In genomic region chr19:51094696-51095279, GRCh38 we compare ENCODE assay signal across 8 cellular contexts. TPM values are rescaled to one million over a fixed set of nuclear protein-coding genes. Genes with fewer than 3 reads are reported as not detected.
DNase-seq lines count a peak whose midpoint lies in the region; ATAC-seq and TF ChIP-seq lines count a peak whose summit lies in the region.

No MANE protein-coding gene starts in this region.

- H3K36me3 Mint-ChIP-seq in activated T-cell treated with anti-CD3 and anti-CD28 coated beads, Interleukin-2, amount 50 U/mL, for 72 hours (ENCODE audit: insufficient read depth in 2 of 2), result peaks cover 2% of the 10 kb centered on the region in 2 donors

- H2AFZ ChIP-seq in Karpas-422 (ENCODE audit: low read length), result no peak overlapping the region

- no peak overlapping the region for H3K4me3 Mint-ChIP-seq in activated T-cell treated with anti-CD3 and anti-CD28 coated beads, Interleukin-2, amount 50 U/mL, for 72 hours

- H3K27ac ChIP-seq in Karpas-422 (ENCODE audit: low read length), result no peak overlapping the region
- H3K27ac ChIP-seq in tibial nerve, result no peak overlapping the region

- H3K4me1 Mint-ChIP-seq in activated T-cell treated with anti-CD3 and anti-CD28 coated beads, Interleukin-2, amount 50 U/mL, for 72 hours (ENCODE audit: low read depth), result peaks cover 15% of the 10 kb centered on the region

- no peak overlapping the region for H3K4me3 ChIP-seq in Karpas-422 (ENCODE audit: low read length)
- H3K4me3 ChIP-seq in tibial nerve, result no peak overlapping the region

- DNase-seq in NCI-H510A treated with DMSO at 0.1 percent for 48 hours (lab: John Stamatoyannopoulos, UW), result peak; percentile 41
- DNase-seq in NCI-H510A (lab: John Stamatoyannopoulos, UW), result no peak
- DNase-seq in Karpas-422, result peak; percentile 81
- peak; percentile 36 to 43 for DNase-seq in activated T-cell treated with anti-CD3 and anti-CD28 coated beads, Interleukin-2, amount 50 U/mL, for 72 hours
- DNase-seq in iPS-NIHi7 (ENCODE audit: extremely low spot score), result peak; percentile 90
- DNase-seq in tibial nerve (ENCODE audit: low spot score in 2 of 2), result no peak
- no peak for DNase-seq in SHP77 treated with DMSO at 0.1 percent for 48 hours (lab: John Stamatoyannopoulos, UW)

- H3K27me3 ChIP-seq in Karpas-422 (ENCODE audit: low read length), result no peaks in the 10 kb centered on the region
- H3K27me3 ChIP-seq in tibial nerve, result no peaks in the 10 kb centered on the region

- TF ChIP-seq POLR2A in tibial nerve (IDR thresholded peaks at IDR 0.05), result no peak

- TF ChIP-seq EP300 in tibial nerve (IDR thresholded peaks at IDR 0.05), result no peak

- no peak overlapping the region for H3K27ac Mint-ChIP-seq in activated T-cell treated with anti-CD3 and anti-CD28 coated beads, Interleukin-2, amount 50 U/mL, for 72 hours

- H3K4me1 ChIP-seq in Karpas-422 (ENCODE audit: low read length), result no peaks in the 10 kb centered on the region
- H3K4me1 ChIP-seq in tibial nerve, result peaks cover 0 to 4% (median 0%) of the 10 kb centered on the region in 4 donors

- no peaks in the 10 kb centered on the region for H3K27me3 Mint-ChIP-seq in activated T-cell treated with anti-CD3 and anti-CD28 coated beads, Interleukin-2, amount 50 U/mL, for 72 hours (ENCODE audit: low read depth)

- no peaks in the 10 kb centered on the region for H3K9me2 ChIP-seq in Karpas-422 (replicated peaks; ENCODE audit: insufficient read depth, low read length)

- H3K36me3 ChIP-seq in Karpas-422 (ENCODE audit: insufficient read depth, low read length) (0 out of 2 replicates have a peak, but pooled peaks cover 4% of the 10 kb centered on the region), tibial nerve (peaks cover 0 to 17% (median 0%) of the 10 kb centered on the region in 3 donors)

- no peak overlapping the region for H3K4me2 ChIP-seq in Karpas-422 (ENCODE audit: low read depth, low read length, poor library complexity, severe bottlenecking)

- H3K9me3 ChIP-seq in Karpas-422 (ENCODE audit: low read length) (no peaks in the 10 kb centered on the region), tibial nerve (no peaks in the 10 kb centered on the region)

- 25 to 26% methylated on average over 15 of the region's 15 CpGs for WGBS in tibial nerve, 2 donors

- peaks cover 39% of the 10 kb centered on the region for H4K20me1 ChIP-seq in Karpas-422 (ENCODE audit: insufficient read depth, low read depth, low read length)

- H3K9ac ChIP-seq in Karpas-422 (ENCODE audit: low read length), result no peak overlapping the region

- TF ChIP-seq CTCF in tibial nerve (IDR thresholded peaks at IDR 0.05), result peak in 4 of 5 experiments; percentile 33 to 61 (median 47)

- ATAC-seq in activated T-cell treated with anti-CD3 and anti-CD28 coated beads, Interleukin-2, amount 50 U/mL, for 72 hours (replicated peaks in 1 of 2), result no peak
- ATAC-seq in HG03354 (IDR thresholded peaks at IDR 0.05; ENCODE audit: poor library complexity, severe bottlenecking, unreplicated experiment), result no peak

- no peaks in the 10 kb centered on the region for H3K9me3 Mint-ChIP-seq in activated T-cell treated with anti-CD3 and anti-CD28 coated beads, Interleukin-2, amount 50 U/mL, for 72 hours

- H3K79me2 ChIP-seq in Karpas-422 (ENCODE audit: low read length), result no peaks in the 10 kb centered on the region

RNA-seq across cellular contexts. Expression of gene KLK14, which starts 12.1 kb away (rescaled TPM):
- total RNA-seq in Karpas-422 (2014; rRNA removed; shearing (Covaris generic); ENCODE audit: low replicate concordance), result 0.48 TPM in 1 of 2 replicates, not detected in the other
- total RNA-seq in activated T-cell treated with anti-CD3 and anti-CD28 coated beads, Interleukin-2, amount 50 U/mL, for 72 hours, result 1 to 10 TPM in 1 of 2 donors, under 1 TPM in 1; 0.69 to 1.2 TPM
- total RNA-seq in tibial nerve, result not detected

RNA-seq across cellular contexts. Expression of gene CTU1, which starts 13.4 kb away (rescaled TPM):
- 3.2 and 25.5 TPM in 2 replicates for total RNA-seq in Karpas-422 (2014; rRNA removed; shearing (Covaris generic); ENCODE audit: low replicate concordance)
- total RNA-seq in activated T-cell treated with anti-CD3 and anti-CD28 coated beads, Interleukin-2, amount 50 U/mL, for 72 hours, result 10 to 100 TPM; 10.7 to 11.9 TPM
- total RNA-seq in tibial nerve, result 10 to 100 TPM in 3 of 4 donors, 1 to 10 TPM in 1; 7.4 to 25.5 (median 18.3) TPM

RNA-seq across cellular contexts. Expression of gene KLK13, which starts 29.9 kb away (rescaled TPM):
- total RNA-seq in Karpas-422 (2014; rRNA removed; shearing (Covaris generic); ENCODE audit: low replicate concordance), result not detected in 2 replicates
- not detected for total RNA-seq in activated T-cell treated with anti-CD3 and anti-CD28 coated beads, Interleukin-2, amount 50 U/mL, for 72 hours
- under 1 TPM in 1 of 4 donors, not detected in 3; 0.63 TPM for total RNA-seq in tibial nerve

RNA-seq across cellular contexts. Expression of gene SIGLEC9, which starts 29.9 kb away (rescaled TPM):
- 0.14 TPM in 1 of 2 replicates, not detected in the other for total RNA-seq in Karpas-422 (2014; rRNA removed; shearing (Covaris generic); ENCODE audit: low replicate concordance)
- total RNA-seq in activated T-cell treated with anti-CD3 and anti-CD28 coated beads, Interleukin-2, amount 50 U/mL, for 72 hours, result 1 to 10 TPM in 1 of 2 donors, under 1 TPM in 1; 0.74 to 1.6 TPM
- 10 to 100 TPM in 1 of 4 donors, 1 to 10 TPM in 3; 4.2 to 18.0 (median 5.0) TPM for total RNA-seq in tibial nerve

RNA-seq across cellular contexts. Expression of gene SIGLEC7, which starts 47.3 kb away (rescaled TPM):
- total RNA-seq in Karpas-422 (2014; rRNA removed; shearing (Covaris generic); ENCODE audit: low replicate concordance), result not detected in 2 replicates
- total RNA-seq in activated T-cell treated with anti-CD3 and anti-CD28 coated beads, Interleukin-2, amount 50 U/mL, for 72 hours, result not detected
- 1 to 10 TPM in 2 of 4 donors, under 1 TPM in 2; 0.42 to 7.5 (median 1.1) TPM for total RNA-seq in tibial nerve

Comparison
In these comparisons a context has a peak if more than half of its experiments do, and no peak if none do; other contexts are left out.
1. DNase-seq: peak in NCI-H510A treated with DMSO at 0.1 percent for 48 hours (single experiment), Karpas-422 (single experiment), activated T-cell treated with anti-CD3 and anti-CD28 coated beads, Interleukin-2, amount 50 U/mL, for 72 hours (2 of 2) and iPS-NIHi7 (single experiment); none in NCI-H510A (single experiment), tibial nerve (0 of 2) and SHP77 treated with DMSO at 0.1 percent for 48 hours (single experiment).